8 cellular contexts compared by ENCODE assay signal in genomic region chr12:52069410-52070242, GRCh38. TPM values are rescaled to one million over a fixed set of nuclear protein-coding genes. Genes with fewer than 3 reads are reported as not detected.
A peak's percentile ranks its signal among the peaks of the same experiment; 100 is the strongest.
DNase-seq lines count a peak whose midpoint lies in the region; ATAC-seq and TF ChIP-seq lines count a peak whose summit lies in the region.

A gene with protein sequence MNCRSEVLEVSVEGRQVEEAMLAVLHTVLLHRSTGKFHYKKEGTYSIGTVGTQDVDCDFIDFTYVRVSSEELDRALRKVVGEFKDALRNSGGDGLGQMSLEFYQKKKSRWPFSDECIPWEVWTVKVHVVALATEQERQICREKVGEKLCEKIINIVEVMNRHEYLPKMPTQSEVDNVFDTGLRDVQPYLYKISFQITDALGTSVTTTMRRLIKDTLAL (plus strand): TSS chr12:52069978. CDS start chr12:52073651, 3,673 bp downstream.

- no peaks in the 10 kb centered on the region for H3K36me3 ChIP-seq in urinary bladder (ENCODE audit: insufficient read depth)

- peak within 1 kb of the TSS; percentile 86 for H3K4me3 ChIP-seq in urinary bladder (ENCODE audit: low read depth, low read length)

- peaks cover 3% of the 10 kb centered on the region for H3K4me1 ChIP-seq in urinary bladder (ENCODE audit: insufficient read depth)

- TF ChIP-seq CTCF in GM13976 (IDR thresholded peaks at IDR 0.05; ENCODE audit: borderline replicate concordance, control extremely low read depth, extremely low read depth, insufficient read depth, missing control alignments), result peak; percentile 96

- H3K27ac ChIP-seq in urinary bladder (ENCODE audit: low read depth), result peak within 1 kb of the TSS; percentile 91

- DNase-seq in GM13976 (ENCODE audit: low spot score) (peak; percentile 96), NCI-H146 (lab: John Stamatoyannopoulos, UW) (peak; percentile 96), T-helper 1 cell (peak; percentile 65 to 94 (median 78)), amniotic epithelial cell (ENCODE audit: low read depth) (peak; percentile 94), left cardiac atrium (peak; percentile 93), posterior vena cava (ENCODE audit: low spot score) (peak; percentile 97)

- in situ Hi-C loops in GM13976 (cut with MboI; ENCODE audit: low sequenced_read_pairs, unreplicated experiment), result no loop called here

- under 1% methylated on average over 66 of the region's 66 CpGs for WGBS in urinary bladder

- intact Hi-C loops in left cardiac atrium (cut with DNase I), result loop anchor here in 1 of 2 donors (5.0 kb wide), 1 partner anchor 42 kb away; no protein-coding TSS in a partner anchor
- intact Hi-C loops in posterior vena cava (cut with DNase I), result no loop called here

- ATAC-seq in HG02870 (IDR thresholded peaks at IDR 0.05; ENCODE audit: unreplicated experiment) (peak; percentile 92), left cardiac atrium (peak; percentile 98)

RNA-seq across cellular contexts. Expression of the gene that starts here (rescaled TPM):
- 10 to 100 TPM; 25.2 to 28.7 TPM for total RNA-seq in left cardiac atrium
- 10 to 100 TPM; 26.4 to 30.8 TPM for total RNA-seq in posterior vena cava
- 20.4 TPM for total RNA-seq in urinary bladder
- polyA plus RNA-seq in urinary bladder, result 46.4 TPM

Comparison
In these comparisons a context has a peak if more than half of its experiments do, and no peak if none do; other contexts are left out.
1. Peak in every context shown above with its lines: DNase-seq, ATAC-seq, H3K4me3 ChIP-seq and H3K27ac ChIP-seq.